ENCODE assay signal across 8 cellular contexts in the genomic region with DNA sequence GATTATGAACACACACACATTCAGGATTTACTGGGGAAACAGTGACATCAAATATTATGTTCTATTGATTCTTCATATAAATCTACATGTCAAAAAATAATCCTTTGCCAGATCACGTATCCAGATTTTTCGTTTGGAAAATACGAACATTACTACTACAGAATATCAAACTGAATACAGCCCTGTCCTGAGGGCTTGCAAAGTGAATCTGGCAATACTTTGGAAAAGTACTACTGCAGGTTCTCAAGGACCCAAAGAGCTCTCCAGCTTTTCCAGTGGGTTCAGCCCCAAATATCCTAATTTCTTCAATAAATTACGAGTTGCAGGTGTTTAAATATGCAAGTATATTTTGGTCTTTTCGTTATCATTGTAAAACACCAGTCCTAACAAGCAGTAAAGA. TPM values are rescaled to one million over a fixed set of nuclear protein-coding genes. Genes with fewer than 3 reads are reported as not detected.
DNase-seq lines count a peak whose midpoint lies in the region; ATAC-seq and TF ChIP-seq lines count a peak whose summit lies in the region.

No MANE protein-coding gene starts in this region.

- peak overlapping the region; percentile 93 for H3K27ac Mint-ChIP-seq in HFFc6

- peak; percentile 16 for ATAC-seq in GM18498 (IDR thresholded peaks at IDR 0.05; ENCODE audit: unreplicated experiment)
- peak; percentile 29; the same call in 1 of the 3 replicates for ATAC-seq in RWPE2 (ENCODE audit: low read depth)
- peak; percentile 56 for ATAC-seq in sciatic nerve

- no peak for TF ChIP-seq CTCF in HFFc6 (IDR thresholded peaks at IDR 0.05)
- TF ChIP-seq CTCF in RWPE2 (IDR thresholded peaks at IDR 0.05; ENCODE audit: poor library complexity, severe bottlenecking), result no peak
- TF ChIP-seq CTCF in fibroblast of the aortic adventitia (IDR thresholded peaks at IDR 0.05; ENCODE audit: insufficient read depth, low read length), result no peak

- DNase-seq in HFFc6, result no peak
- no peak for DNase-seq in RWPE2 (ENCODE audit: low spot score)
- DNase-seq in fibroblast of the aortic adventitia (ENCODE audit: low read depth), result no peak
- no peak for DNase-seq in sciatic nerve (ENCODE audit: low spot score)
- no peak for DNase-seq in glomerular visceral epithelial cell (ENCODE audit: extremely low spot score)
- DNase-seq in COLO668 (lab: John Stamatoyannopoulos, UW; ENCODE audit: unreplicated experiment), result no peak
- DNase-seq in inferior parietal cortex (ENCODE audit: extremely low spot score), result no peak

- intact Hi-C loops in sciatic nerve (cut with DNase I), result no loop called here

- peaks cover 5% of the 10 kb centered on the region; the same call in 1 of the 2 replicates for H3K36me3 ChIP-seq in RWPE2 (ENCODE audit: low read depth)

- H3K4me3 Mint-ChIP-seq in HFFc6, result peak overlapping the region; percentile 98

- H3K4me3 ChIP-seq in RWPE2 (ENCODE audit: severe bottlenecking), result peak overlapping the region; percentile 70
- H3K4me3 ChIP-seq in fibroblast of the aortic adventitia (ENCODE audit: low read depth, low read length), result peak overlapping the region; percentile 84

- no peaks in the 10 kb centered on the region for H3K9me3 Mint-ChIP-seq in HFFc6

- H3K36me3 Mint-ChIP-seq in HFFc6 (ENCODE audit: low read depth), result peaks cover 10% of the 10 kb centered on the region

- no peaks in the 10 kb centered on the region for H3K27me3 ChIP-seq in RWPE2 (ENCODE audit: insufficient read depth, poor library complexity, severe bottlenecking)

- peaks cover 10% of the 10 kb centered on the region for H3K4me1 ChIP-seq in RWPE2 (ENCODE audit: insufficient read depth, poor library complexity, severe bottlenecking)

- peaks cover 45% of the 10 kb centered on the region for H3K4me1 Mint-ChIP-seq in HFFc6 (ENCODE audit: low read depth)

- peak overlapping the region; percentile 50 for H3K27ac ChIP-seq in RWPE2 (ENCODE audit: poor library complexity, severe bottlenecking)

- H3K27me3 Mint-ChIP-seq in HFFc6 (ENCODE audit: insufficient read depth), result peaks cover 2% of the 10 kb centered on the region

- H3K9me3 ChIP-seq in RWPE2 (ENCODE audit: severe bottlenecking), result no peaks in the 10 kb centered on the region

RNA-seq across cellular contexts. Expression of gene NDUFS4, which starts 0.4 kb away (rescaled TPM):
- 100 to 1,000 TPM in 5 of 6 experiments, 10 to 100 TPM in 1; 93.7 to 116 (median 105) TPM for total RNA-seq in HFFc6 (2021; fragmentation: NEBNext Ultra II Directional; extraction: Animal tissue kit (Norgen Biotek cat#: 25700))
- 118 and 200 TPM in 2 replicates for total RNA-seq in fibroblast of the aortic adventitia (ENCODE audit: low replicate concordance)
- 75.4 TPM for total RNA-seq in sciatic nerve
